ENCODE assay signal across 8 cellular contexts in genomic region chr4:825063-825968, GRCh38. TPM values are rescaled to one million over a fixed set of nuclear protein-coding genes. Genes with fewer than 3 reads are reported as not detected.
DNase-seq lines count a peak whose midpoint lies in the region; ATAC-seq, FAIRE-seq and TF ChIP-seq lines count a peak whose summit lies in the region.

No MANE protein-coding gene starts in this region.

- no peak overlapping the region for H2BK12ac ChIP-seq in H1 (ENCODE audit: low read depth, low read length)

- H4K8ac ChIP-seq in H1 (ENCODE audit: extremely low read depth, insufficient read depth, low read length): no peak overlapping the region

- 21% methylated on average over 29 of the region's 94 CpGs; no CpG with 5 or more reads in 1 of the 2 experiments for WGBS in H1 (ENCODE audit: extremely low coverage in 1 of 2, insufficient coverage in 1 of 2, insufficient read length in 1 of 2, insufficient replicate concordance in 2 of 2, low coverage in 1 of 2, low lambda C conversion rate in 2 of 2, missing lambda C conversion rate in 1 of 2), 2 experiments

- no peak overlapping the region for H2AK5ac ChIP-seq in H1 (ENCODE audit: low read depth, low read length)

- H2AFZ ChIP-seq in OCI-LY1 (ENCODE audit: low read length) (no peak overlapping the region), H1 (ENCODE audit: low read length) (no peak overlapping the region)

- CTCF ChIA-PET in H1 (lab: Charles Lee; ENCODE audit: partially characterized antibody): interaction anchor here (0.7 to 3.5 kb wide), 5 partner anchors 11 to 83 kb away, joined by 3 to 17 read pairs (median 5); no protein-coding TSS in a partner anchor

- H3K9ac ChIP-seq in OCI-LY1 (ENCODE audit: low read length): no peak overlapping the region
- H3K9ac ChIP-seq in H1 (replicated peaks in 1 of 4; ENCODE audit: extremely low read depth in 1 of 4, low read depth in 3 of 4, low read length in 3 of 4): no peak overlapping the region

- POLR2A ChIA-PET in H1 (lab: Charles Lee; ENCODE audit: partially characterized antibody): no interaction called here

- no peak overlapping the region for H2BK20ac ChIP-seq in H1 (ENCODE audit: low read length)

- intact Hi-C loops in natural killer cell (cut with micrococcal nuclease): loop anchor here (2.0 kb wide), 1 partner anchor 43 kb away; no protein-coding TSS in a partner anchor

- no peak overlapping the region for H3K18ac ChIP-seq in H1 (ENCODE audit: extremely low read depth, low read length)

- H3K36me3 ChIP-seq in OCI-LY1 (ENCODE audit: insufficient read depth, low read length) (no peaks in the 10 kb centered on the region), H1 (ENCODE audit: control insufficient read depth in 2 of 4, insufficient read depth in 4 of 4, low read length in 3 of 4) (no peaks in the 10 kb centered on the region)

- H3K27me3 ChIP-seq in OCI-LY1 (ENCODE audit: insufficient read depth, low read length) (no peaks in the 10 kb centered on the region), H1 (replicated peaks in 1 of 4; ENCODE audit: control insufficient read depth in 3 of 4, extremely low read depth in 1 of 4, insufficient read depth in 3 of 4, low read length in 3 of 4) (peaks cover 39 to 71% (median 64%) of the 10 kb centered on the region in 4 experiments)

- H4K20me1 ChIP-seq in OCI-LY1 (ENCODE audit: insufficient read depth, low read length) (no peaks in the 10 kb centered on the region), H1 (replicated peaks in 1 of 2; ENCODE audit: control insufficient read depth in 1 of 2, insufficient read depth in 2 of 2, low read length in 2 of 2) (peaks cover 1 to 20% of the 10 kb centered on the region in 2 experiments)

- DNase-seq in Daoy (ENCODE audit: low read depth) (peak; percentile 45), H1 (ENCODE audit: low read depth in 1 of 2, low spot score in 2 of 2) (peak in 1 of 2 experiments; percentile 69), natural killer cell (peak; percentile 49), C1 segment of cervical spinal cord (lab: John Stamatoyannopoulos, UW) (no peak), HFFc6 (no peak), anterior cingulate cortex (lab: John Stamatoyannopoulos, UW) (no peak)

- no peak for TF ChIP-seq POLR2A in H1 (IDR thresholded peaks at IDR 0.05; ENCODE audit: control extremely low read depth in 1 of 2, low read depth in 2 of 2, low read length in 2 of 2)

- TF ChIP-seq CTCF in OCI-LY1 (IDR thresholded peaks at IDR 0.05; ENCODE audit: low read length): no peak
- no peak for TF ChIP-seq CTCF in H1 (IDR thresholded peaks at IDR 0.05; ENCODE audit: control extremely low read depth in 1 of 3, insufficient read depth in 1 of 3, low read depth in 1 of 3, low read length in 3 of 3)
- no peak for TF ChIP-seq CTCF in natural killer cell (IDR thresholded peaks at IDR 0.05)
- TF ChIP-seq CTCF in HFFc6 (IDR thresholded peaks at IDR 0.05): no peak

- H3K79me2 ChIP-seq in OCI-LY1 (ENCODE audit: insufficient read depth, low read length): no peaks in the 10 kb centered on the region
- no peaks in the 10 kb centered on the region for H3K79me2 ChIP-seq in H1 (ENCODE audit: control insufficient read depth in 1 of 2, insufficient read depth in 2 of 2, low read length in 2 of 2)

- H3K36me3 Mint-ChIP-seq in natural killer cell (no peaks in the 10 kb centered on the region), HFFc6 (ENCODE audit: low read depth) (no peaks in the 10 kb centered on the region)

- H3K9me3 ChIP-seq in OCI-LY1 (ENCODE audit: low read length): no peaks in the 10 kb centered on the region
- H3K9me3 ChIP-seq in H1 (ENCODE audit: insufficient read depth in 2 of 2, low read depth in 1 of 2, low read length in 1 of 2): no peaks in the 10 kb centered on the region

- no peaks in the 10 kb centered on the region for H3K79me1 ChIP-seq in H1 (ENCODE audit: low read depth, low read length)

- no peak overlapping the region for H4K5ac ChIP-seq in H1 (ENCODE audit: insufficient read length, low read depth, low read length)

- TF ChIP-seq RAD21 in H1 (IDR thresholded peaks at IDR 0.05 in 1 of 2, conservative IDR thresholded peaks at IDR 0.05 in 1 of 2; ENCODE audit: low read depth in 2 of 2, low read length in 2 of 2): no peak

- H3K14ac ChIP-seq in H1 (ENCODE audit: insufficient read length): no peak overlapping the region

- no peak overlapping the region for H2BK120ac ChIP-seq in H1 (replicated peaks; ENCODE audit: low read depth, low read length)

- H3K4me3 Mint-ChIP-seq in natural killer cell: peak overlapping the region; percentile 47
- H3K4me3 Mint-ChIP-seq in HFFc6: no peak overlapping the region

- H3K27ac ChIP-seq in OCI-LY1 (ENCODE audit: low read depth, low read length, poor library complexity, severe bottlenecking) (no peak overlapping the region), H1 (ENCODE audit: low read depth, low read length) (no peak overlapping the region)

- H3K27me3 Mint-ChIP-seq in natural killer cell (ENCODE audit: low read depth in 2 of 2) (peaks cover 32 to 34% of the 10 kb centered on the region in 2 donors), HFFc6 (ENCODE audit: insufficient read depth) (peaks cover 25% of the 10 kb centered on the region)

- H3K27ac Mint-ChIP-seq in natural killer cell (no peak overlapping the region), HFFc6 (no peak overlapping the region)

- H3K23ac ChIP-seq in H1 (ENCODE audit: insufficient read length): no peak overlapping the region

- no peak overlapping the region for H3K4ac ChIP-seq in H1 (replicated peaks; ENCODE audit: insufficient read length, low read depth, low read length)

- FAIRE-seq in H1 (lab: Jason Lieb, UNC): no peak

- H3K4me1 ChIP-seq in OCI-LY1 (ENCODE audit: insufficient read depth, low read length, severe bottlenecking) (no peaks in the 10 kb centered on the region), H1 (replicated peaks in 1 of 4; ENCODE audit: control insufficient read depth in 3 of 4, insufficient read depth in 4 of 4, low read length in 3 of 4) (peaks cover 0 to 4% (median 2%) of the 10 kb centered on the region in 4 experiments; a peak in 3 of 7 replicates)

- H3K9me3 Mint-ChIP-seq in natural killer cell: no peaks in the 10 kb centered on the region
- H3K9me3 Mint-ChIP-seq in HFFc6: no peaks in the 10 kb centered on the region

- no peak overlapping the region for H4K91ac ChIP-seq in H1 (replicated peaks; ENCODE audit: insufficient read length, low read length)

- TF ChIP-seq EP300 in H1 (IDR thresholded peaks at IDR 0.05; ENCODE audit: borderline replicate concordance in 1 of 2, low read depth in 2 of 2, low read length in 2 of 2): no peak

- H3K56ac ChIP-seq in H1 (replicated peaks; ENCODE audit: insufficient read length, low read depth, low read length): no peak overlapping the region

- H3K9me2 ChIP-seq in OCI-LY1 (ENCODE audit: low read depth, low read length): no peaks in the 10 kb centered on the region

- H3K4me2 ChIP-seq in OCI-LY1 (ENCODE audit: low read length) (peak overlapping the region; percentile 48), H1 (ENCODE audit: insufficient read depth in 1 of 2, low read depth in 2 of 2, low read length in 2 of 2) (peak overlapping the region in 1 of 2 experiments; percentile 55; a peak in 3 of 4 replicates)

- peak; percentile 68 to 93 (median 87) for ATAC-seq in natural killer cell
- ATAC-seq in HG02970 (IDR thresholded peaks at IDR 0.05; ENCODE audit: low FRiP score, unreplicated experiment): no peak

- H3K4me3 ChIP-seq in OCI-LY1 (ENCODE audit: low read depth, low read length, poor library complexity, severe bottlenecking): peak overlapping the region; percentile 45
- peak overlapping the region in 2 of 4 experiments; percentile 24 to 51; a peak in 6 of 8 replicates for H3K4me3 ChIP-seq in H1 (ENCODE audit: extremely low read depth in 1 of 4, insufficient read depth in 2 of 4, low read depth in 3 of 4, low read length in 4 of 4)

- H3K4me1 Mint-ChIP-seq in natural killer cell (peaks cover 0 to 5% of the 10 kb centered on the region in 2 donors), HFFc6 (ENCODE audit: low read depth) (no peaks in the 10 kb centered on the region)

- H3F3A ChIP-seq in OCI-LY1 (ENCODE audit: insufficient read depth, low read length): no peaks in the 10 kb centered on the region

- H3K23me2 ChIP-seq in H1 (ENCODE audit: low read depth, low read length): peaks cover 5% of the 10 kb centered on the region; the same call in 1 of the 2 replicates

- H2BK15ac ChIP-seq in H1 (ENCODE audit: low read length): no peak overlapping the region

- H2BK5ac ChIP-seq in H1 (ENCODE audit: low read depth, low read length): no peak overlapping the region

TF ChIP-seq in H1, 55 proteins besides CTCF, POLR2A, EP300 and RAD21:
- TF ChIP-seq SRF (IDR thresholded peaks at IDR 0.05; ENCODE audit: low read depth, low read length): no peak
- peak; percentile 61 for TF ChIP-seq SUZ12 (IDR thresholded peaks at IDR 0.05; ENCODE audit: low read length)
- 0 out of 4 replicates have a peak, but pooled peaks of 1 of the 2 experiments have one; percentile 73 for TF ChIP-seq SIN3A (conservative IDR thresholded peaks at IDR 0.05 in 1 of 2, IDR thresholded peaks at IDR 0.05 in 1 of 2; ENCODE audit: low read depth in 1 of 2, low read length in 2 of 2)
- TF ChIP-seq EZH2 (IDR thresholded peaks at IDR 0.05; ENCODE audit: low read depth, low read length, severe bottlenecking): peak; percentile 75
- no peak for TF ChIP-seq TBP (IDR thresholded peaks at IDR 0.05; ENCODE audit: low read depth, low read length)
- 0 out of 4 replicates have a peak, but pooled peaks of 1 of the 2 experiments have one; percentile 35 for TF ChIP-seq HDAC2 (IDR thresholded peaks at IDR 0.05; ENCODE audit: borderline replicate concordance in 1 of 2, low read depth in 2 of 2, low read length in 2 of 2)
TF ChIP-seq in H1: peak in this region for 4.

RNA-seq across cellular contexts. Expression of gene CPLX1, which starts 0.6 kb away (rescaled TPM):
- total RNA-seq in Daoy (2014; rRNA removed; shearing (Covaris generic)): not detected in 2 replicates
- 0.56 and 0.67 TPM in 2 replicates for total RNA-seq in H1 (2021; fragmentation: NEBNext Ultra II Directional; extraction: Animal tissue kit (Norgen Biotek cat#: 25700))
- 0.32 and 1.3 TPM in 2 replicates for polyA plus RNA-seq in H1 (2011; rRNA removed)
- polyA plus RNA-seq in H1 (2011; cell fraction: cytosol; rRNA removed): 0.35 TPM
- polyA plus RNA-seq in H1 (2011; cell fraction: nucleus; rRNA removed): 3.7 TPM
- polyA plus RNA-seq in H1 (2012, experiment 1 of 2): 0.76 to 1.5 TPM (median 1.1 TPM) in 4 replicates
- 0.46 TPM for polyA plus RNA-seq in H1 (2012, experiment 2 of 2)
- polyA plus RNA-seq in H1 (2013, experiment 1 of 2): 0.63 TPM
- polyA plus RNA-seq in H1 (2013, experiment 2 of 2): 0.74 TPM
- polyA minus RNA-seq in H1 (2011; rRNA and poly(A)+ RNA removed): 0.07 TPM in 1 of 2 replicates, not detected in the other
- polyA minus RNA-seq in H1 (2011; cell fraction: cytosol; rRNA and poly(A)+ RNA removed): not detected
- not detected for polyA minus RNA-seq in H1 (2011; cell fraction: nucleus; rRNA and poly(A)+ RNA removed)
- not detected for total RNA-seq in natural killer cell
- total RNA-seq in HFFc6 (2021; fragmentation: NEBNext Ultra II Directional; extraction: Animal tissue kit (Norgen Biotek cat#: 25700)): under 1 TPM in 5 of 6 experiments, not detected in 1; 0.12 to 0.32 (median 0.20) TPM

Comparison
In these comparisons a context has a peak if more than half of its experiments do, and no peak if none do; other contexts are left out.
1. DNase-seq: peak in Daoy (single experiment) and natural killer cell (single experiment); none in C1 segment of cervical spinal cord (0 of 14), HFFc6 (single experiment) and anterior cingulate cortex (0 of 58).